In the genomic region with DNA sequence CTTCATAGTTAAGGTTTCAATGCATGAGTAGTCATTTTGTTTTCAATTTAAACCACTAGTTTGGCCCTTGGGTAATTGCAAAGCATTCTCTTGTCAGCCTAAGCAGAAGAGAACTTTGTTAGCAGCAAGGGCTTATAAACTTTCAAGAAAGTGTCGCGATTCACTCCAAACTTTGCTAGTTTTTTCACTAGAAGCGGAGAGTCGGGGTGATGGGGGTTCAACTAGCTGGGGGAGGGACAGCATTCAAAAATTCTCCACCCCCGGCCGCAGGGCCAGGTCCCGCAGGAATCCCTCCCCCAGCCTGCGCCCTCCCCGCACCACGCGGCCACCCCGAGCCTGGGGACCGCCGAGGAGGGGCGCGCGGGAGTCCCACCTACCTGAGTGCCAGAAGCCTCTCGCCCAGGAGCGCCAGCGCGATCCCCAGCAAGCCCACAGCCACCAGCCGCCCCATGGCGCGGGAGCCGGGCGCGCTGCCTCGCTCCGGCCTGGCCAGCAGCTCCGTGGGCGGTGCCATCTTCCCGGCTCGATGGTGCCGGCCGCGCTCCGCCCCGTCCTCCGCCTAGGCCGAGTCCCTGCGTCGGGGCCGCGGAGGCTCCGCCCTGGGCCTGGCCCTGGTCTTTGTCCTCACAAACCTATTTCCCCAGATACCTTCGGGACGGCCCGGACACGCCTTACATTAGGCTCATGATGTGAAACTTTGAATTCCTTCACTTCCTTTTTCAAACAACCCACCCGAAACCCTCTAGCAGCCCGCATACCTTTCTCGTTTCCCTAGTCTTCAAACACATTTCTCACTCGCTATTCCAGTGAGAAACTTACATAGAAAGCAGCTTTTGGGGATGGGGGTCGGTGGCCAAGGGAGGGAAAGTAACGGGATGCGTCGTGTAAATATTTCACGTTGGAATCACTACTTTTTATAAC, we compare ENCODE assay signal across 8 cellular contexts. TPM values are rescaled to one million over a fixed set of nuclear protein-coding genes. Genes with fewer than 3 reads are reported as not detected.
DNase-seq lines count a peak whose midpoint lies in the region; ATAC-seq, FAIRE-seq and TF ChIP-seq lines count a peak whose summit lies in the region.

A gene (minus strand): TSS at position 528 of the 921 bp plus-strand sequence. CDS start 77 bp downstream, at position 451.

- ATAC-seq in GM18505 (IDR thresholded peaks at IDR 0.05; ENCODE audit: unreplicated experiment) = peak; percentile 97
- peak; percentile 96 for ATAC-seq in HG02885 (IDR thresholded peaks at IDR 0.05; ENCODE audit: poor library complexity, unreplicated experiment)
- ATAC-seq in WTC11 = peak; percentile 99

- H3K27me3 ChIP-seq in small intestine (ENCODE audit: control insufficient read depth in 2 of 2, insufficient read depth in 2 of 2, low read length in 2 of 2) = no peaks in the 10 kb centered on the region

- TF ChIP-seq POLR2A in GM18505 (IDR thresholded peaks at IDR 0.05; ENCODE audit: borderline replicate concordance, extremely low read depth, insufficient read depth, insufficient read length) = peak; percentile 18

- DNase-seq in NCI-H2029 treated with DMSO at 0.1 percent for 48 hours (lab: John Stamatoyannopoulos, UW) (peak; percentile 8), WTC11 (ENCODE audit: low spot score) (peak; percentile 79), cerebellar cortex (ENCODE audit: low spot score) (peak; percentile 49), inferior parietal cortex (ENCODE audit: extremely low spot score) (peak; percentile 60), small intestine (peak; percentile 91)

- no peaks in the 10 kb centered on the region for H3K36me3 ChIP-seq in small intestine (ENCODE audit: control insufficient read depth in 2 of 2, insufficient read depth in 2 of 2, low read length in 2 of 2)

- 0 out of 2 replicates have a peak, but pooled peaks have one; percentile 9 for TF ChIP-seq CTCF in 22Rv1 (IDR thresholded peaks at IDR 0.05)
- TF ChIP-seq CTCF in WTC11 (IDR thresholded peaks at IDR 0.05) = no peak

- H3K27me3 Mint-ChIP-seq in WTC11 (ENCODE audit: low read depth) = no peaks in the 10 kb centered on the region

- FAIRE-seq in small intestine (lab: Jason Lieb, UNC) = no peak

- peak within 1 kb of the TSS; percentile 79 for H3K27ac ChIP-seq in 22Rv1
- H3K27ac ChIP-seq in small intestine (ENCODE audit: low read depth in 1 of 2, low read length in 1 of 2) = peak within 1 kb of the TSS; percentile 84 to 97

- no peaks in the 10 kb centered on the region for H3K36me3 Mint-ChIP-seq in WTC11

- peak within 1 kb of the TSS; percentile 90 for H3K27ac Mint-ChIP-seq in WTC11

- CTCF ChIA-PET in WTC11 (lab: Charles Lee) = interaction anchor here (0.7 to 2.1 kb wide), 4 partner anchors 23 to 406 kb away, joined by 3 to 12 read pairs (median 3); a partner anchor contains a TSS

- 1% methylated on average over 38 to 58 of the region's 58 CpGs for WGBS in small intestine, 3 donors

- H3K4me1 ChIP-seq in small intestine (ENCODE audit: control insufficient read depth in 2 of 2, insufficient read depth in 1 of 2, low read depth in 1 of 2, low read length in 1 of 2) = peaks cover 5% of the 10 kb centered on the region in 2 donors

- no peaks in the 10 kb centered on the region for H3K9me3 Mint-ChIP-seq in WTC11

- H3K4me1 Mint-ChIP-seq in WTC11 = peaks cover 7% of the 10 kb centered on the region

- peak within 1 kb of the TSS; percentile 80 to 88 for H3K4me3 ChIP-seq in small intestine (ENCODE audit: low read depth in 1 of 2, low read length in 2 of 2)

- POLR2A ChIA-PET in WTC11 (lab: Charles Lee) = interaction anchor here (0.7 to 2.3 kb wide), 2 partner anchors 38 to 697 kb away, joined by 3 to 6 read pairs; a partner anchor contains a TSS

- peak within 1 kb of the TSS; percentile 88 for H3K4me3 Mint-ChIP-seq in WTC11

- H3K9me3 ChIP-seq in small intestine (ENCODE audit: control insufficient read depth, low read depth) = no peaks in the 10 kb centered on the region

TF ChIP-seq in WTC11, 78 proteins besides CTCF, POLR2A, EP300 and RAD21 (continues in another document):
- TF ChIP-seq FOXK1 (CRISPR knock-in tag; IDR thresholded peaks at IDR 0.05) = peak; percentile 13; the same call in 1 of the 2 replicates
- peak; percentile 47 for TF ChIP-seq GABPB1 (CRISPR knock-in tag; IDR thresholded peaks at IDR 0.05)
- TF ChIP-seq KAT7 (CRISPR knock-in tag; IDR thresholded peaks at IDR 0.05; ENCODE audit: borderline replicate concordance) = peak; percentile 66; the same call in 1 of the 2 replicates
- TF ChIP-seq, protein P1, sequence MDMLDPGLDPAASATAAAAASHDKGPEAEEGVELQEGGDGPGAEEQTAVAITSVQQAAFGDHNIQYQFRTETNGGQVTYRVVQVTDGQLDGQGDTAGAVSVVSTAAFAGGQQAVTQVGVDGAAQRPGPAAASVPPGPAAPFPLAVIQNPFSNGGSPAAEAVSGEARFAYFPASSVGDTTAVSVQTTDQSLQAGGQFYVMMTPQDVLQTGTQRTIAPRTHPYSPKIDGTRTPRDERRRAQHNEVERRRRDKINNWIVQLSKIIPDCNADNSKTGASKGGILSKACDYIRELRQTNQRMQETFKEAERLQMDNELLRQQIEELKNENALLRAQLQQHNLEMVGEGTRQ (CRISPR knock-in tag; IDR thresholded peaks at IDR 0.05) = no peak
- TF ChIP-seq NR3C1 (CRISPR knock-in tag; conservative IDR thresholded peaks at IDR 0.05; ENCODE audit: low read depth) = no peak
- TF ChIP-seq, protein P2, sequence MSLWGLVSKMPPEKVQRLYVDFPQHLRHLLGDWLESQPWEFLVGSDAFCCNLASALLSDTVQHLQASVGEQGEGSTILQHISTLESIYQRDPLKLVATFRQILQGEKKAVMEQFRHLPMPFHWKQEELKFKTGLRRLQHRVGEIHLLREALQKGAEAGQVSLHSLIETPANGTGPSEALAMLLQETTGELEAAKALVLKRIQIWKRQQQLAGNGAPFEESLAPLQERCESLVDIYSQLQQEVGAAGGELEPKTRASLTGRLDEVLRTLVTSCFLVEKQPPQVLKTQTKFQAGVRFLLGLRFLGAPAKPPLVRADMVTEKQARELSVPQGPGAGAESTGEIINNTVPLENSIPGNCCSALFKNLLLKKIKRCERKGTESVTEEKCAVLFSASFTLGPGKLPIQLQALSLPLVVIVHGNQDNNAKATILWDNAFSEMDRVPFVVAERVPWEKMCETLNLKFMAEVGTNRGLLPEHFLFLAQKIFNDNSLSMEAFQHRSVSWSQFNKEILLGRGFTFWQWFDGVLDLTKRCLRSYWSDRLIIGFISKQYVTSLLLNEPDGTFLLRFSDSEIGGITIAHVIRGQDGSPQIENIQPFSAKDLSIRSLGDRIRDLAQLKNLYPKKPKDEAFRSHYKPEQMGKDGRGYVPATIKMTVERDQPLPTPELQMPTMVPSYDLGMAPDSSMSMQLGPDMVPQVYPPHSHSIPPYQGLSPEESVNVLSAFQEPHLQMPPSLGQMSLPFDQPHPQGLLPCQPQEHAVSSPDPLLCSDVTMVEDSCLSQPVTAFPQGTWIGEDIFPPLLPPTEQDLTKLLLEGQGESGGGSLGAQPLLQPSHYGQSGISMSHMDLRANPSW (CRISPR knock-in tag; conservative IDR thresholded peaks at IDR 0.05; ENCODE audit: low read depth) = no peak
- TF ChIP-seq SP1 (CRISPR knock-in tag; conservative IDR thresholded peaks at IDR 0.05) = peak; percentile 81
- no peak for TF ChIP-seq SOX15 (CRISPR knock-in tag; IDR thresholded peaks at IDR 0.05)
- TF ChIP-seq IRF2 (CRISPR knock-in tag; IDR thresholded peaks at IDR 0.05; ENCODE audit: borderline replicate concordance, low read depth) = no peak
- peak; percentile 77; the same call in 1 of the 2 replicates for TF ChIP-seq JUN (CRISPR knock-in tag; IDR thresholded peaks at IDR 0.05)
- TF ChIP-seq PRRX2 (CRISPR knock-in tag; IDR thresholded peaks at IDR 0.05) = no peak
- TF ChIP-seq, protein P3, sequence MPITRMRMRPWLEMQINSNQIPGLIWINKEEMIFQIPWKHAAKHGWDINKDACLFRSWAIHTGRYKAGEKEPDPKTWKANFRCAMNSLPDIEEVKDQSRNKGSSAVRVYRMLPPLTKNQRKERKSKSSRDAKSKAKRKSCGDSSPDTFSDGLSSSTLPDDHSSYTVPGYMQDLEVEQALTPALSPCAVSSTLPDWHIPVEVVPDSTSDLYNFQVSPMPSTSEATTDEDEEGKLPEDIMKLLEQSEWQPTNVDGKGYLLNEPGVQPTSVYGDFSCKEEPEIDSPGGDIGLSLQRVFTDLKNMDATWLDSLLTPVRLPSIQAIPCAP (CRISPR knock-in tag; IDR thresholded peaks at IDR 0.05) = no peak
- TF ChIP-seq, protein P4, sequence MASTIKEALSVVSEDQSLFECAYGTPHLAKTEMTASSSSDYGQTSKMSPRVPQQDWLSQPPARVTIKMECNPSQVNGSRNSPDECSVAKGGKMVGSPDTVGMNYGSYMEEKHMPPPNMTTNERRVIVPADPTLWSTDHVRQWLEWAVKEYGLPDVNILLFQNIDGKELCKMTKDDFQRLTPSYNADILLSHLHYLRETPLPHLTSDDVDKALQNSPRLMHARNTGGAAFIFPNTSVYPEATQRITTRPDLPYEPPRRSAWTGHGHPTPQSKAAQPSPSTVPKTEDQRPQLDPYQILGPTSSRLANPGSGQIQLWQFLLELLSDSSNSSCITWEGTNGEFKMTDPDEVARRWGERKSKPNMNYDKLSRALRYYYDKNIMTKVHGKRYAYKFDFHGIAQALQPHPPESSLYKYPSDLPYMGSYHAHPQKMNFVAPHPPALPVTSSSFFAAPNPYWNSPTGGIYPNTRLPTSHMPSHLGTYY (CRISPR knock-in tag; IDR thresholded peaks at IDR 0.05) = no peak
- TF ChIP-seq, protein P5, sequence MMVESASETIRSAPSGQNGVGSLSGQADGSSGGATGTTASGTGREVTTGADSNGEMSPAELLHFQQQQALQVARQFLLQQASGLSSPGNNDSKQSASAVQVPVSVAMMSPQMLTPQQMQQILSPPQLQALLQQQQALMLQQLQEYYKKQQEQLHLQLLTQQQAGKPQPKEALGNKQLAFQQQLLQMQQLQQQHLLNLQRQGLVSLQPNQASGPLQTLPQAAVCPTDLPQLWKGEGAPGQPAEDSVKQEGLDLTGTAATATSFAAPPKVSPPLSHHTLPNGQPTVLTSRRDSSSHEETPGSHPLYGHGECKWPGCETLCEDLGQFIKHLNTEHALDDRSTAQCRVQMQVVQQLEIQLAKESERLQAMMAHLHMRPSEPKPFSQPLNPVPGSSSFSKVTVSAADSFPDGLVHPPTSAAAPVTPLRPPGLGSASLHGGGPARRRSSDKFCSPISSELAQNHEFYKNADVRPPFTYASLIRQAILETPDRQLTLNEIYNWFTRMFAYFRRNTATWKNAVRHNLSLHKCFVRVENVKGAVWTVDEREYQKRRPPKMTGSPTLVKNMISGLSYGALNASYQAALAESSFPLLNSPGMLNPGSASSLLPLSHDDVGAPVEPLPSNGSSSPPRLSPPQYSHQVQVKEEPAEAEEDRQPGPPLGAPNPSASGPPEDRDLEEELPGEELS (CRISPR knock-in tag; IDR thresholded peaks at IDR 0.05) = peak; percentile 61; the same call in 1 of the 2 replicates
- 0 out of 2 replicates have a peak, but pooled peaks have one; percentile 12 for TF ChIP-seq ZBTB21 (CRISPR knock-in tag; IDR thresholded peaks at IDR 0.05; ENCODE audit: borderline replicate concordance)

RNA-seq across cellular contexts. Expression of the gene that starts here (rescaled TPM):
- total RNA-seq in WTC11 (2021) = 21.4 to 24.1 TPM (median 23.3 TPM) in 3 replicates
- polyA plus RNA-seq in small intestine = 100 to 1,000 TPM in 1 of 3 donors, 10 to 100 TPM in 2; 51.6 to 117 (median 70.3) TPM

Comparison
In these comparisons a context has a peak if more than half of its experiments do, and no peak if none do; other contexts are left out.
1. Peak in every context shown above with its lines: DNase-seq, ATAC-seq, H3K4me3 ChIP-seq and H3K27ac ChIP-seq.
2. DNase-seq: peak in every context shown above with its lines; median percentile 91 in small intestine; 79 in WTC11; 60 in inferior parietal cortex; 49 in cerebellar cortex; 8 in NCI-H2029 treated with DMSO at 0.1 percent for 48 hours.